ENCODE assay signal across 8 cellular contexts in genomic region chrX:119655125-119655524, GRCh38. TPM values are rescaled to one million over a fixed set of nuclear protein-coding genes. Genes with fewer than 3 reads are reported as not detected.
A peak's percentile ranks its signal among the peaks of the same experiment; 100 is the strongest.
DNase-seq lines count a peak whose midpoint lies in the region; ATAC-seq, FAIRE-seq and TF ChIP-seq lines count a peak whose summit lies in the region.

No MANE protein-coding gene starts in this region.

- TF ChIP-seq POLR2A in K562 (conservative IDR thresholded peaks at IDR 0.05): no peak

- peak overlapping the region; percentile 70 to 92 (median 84) for H3K27ac Mint-ChIP-seq in CD8-positive, alpha-beta memory T cell

- H3K36me3 Mint-ChIP-seq in CD8-positive, alpha-beta memory T cell: peaks cover 19 to 74% (median 40%) of the 10 kb centered on the region in 3 donors

- H3K4me2 ChIP-seq in K562 (ENCODE audit: insufficient read depth, low read length) (no peak overlapping the region), osteoblast (ENCODE audit: insufficient read depth, low read length) (no peak overlapping the region)

- no peak for TF ChIP-seq RAD21 in K562 (CRISPR knock-in tag; conservative IDR thresholded peaks at IDR 0.05 in 1 of 2, IDR thresholded peaks at IDR 0.05 in 1 of 2)

- no peak overlapping the region for H3K4me3 ChIP-seq in CD8-positive, alpha-beta memory T cell (ENCODE audit: low read length)
- no peak overlapping the region for H3K4me3 ChIP-seq in K562
- H3K4me3 ChIP-seq in osteoblast (ENCODE audit: insufficient read depth, low read length): no peak overlapping the region
- H3K4me3 ChIP-seq in coronary artery: no peak overlapping the region

- no peak for TF ChIP-seq EP300 in K562 (IDR thresholded peaks at IDR 0.05; ENCODE audit: low read length)

- H3K27me3 ChIP-seq in CD8-positive, alpha-beta memory T cell (ENCODE audit: insufficient read depth, low read length, poor library complexity, severe bottlenecking): no peaks in the 10 kb centered on the region
- H3K27me3 ChIP-seq in K562 (ENCODE audit: control insufficient read depth in 2 of 2, insufficient read depth in 2 of 2, low read length in 2 of 2) (no peaks in the 10 kb centered on the region), osteoblast (ENCODE audit: insufficient read depth, low read length) (no peaks in the 10 kb centered on the region)

- in situ Hi-C loops in K562 (cut with MboI): no loop called here

- peak overlapping the region in 2 of 7 donors; percentile 67 to 72 for H3K4me3 Mint-ChIP-seq in CD8-positive, alpha-beta memory T cell

- H3K9me3 ChIP-seq in CD8-positive, alpha-beta memory T cell (ENCODE audit: low read length): no peaks in the 10 kb centered on the region
- H3K9me3 ChIP-seq in K562 (replicated peaks; ENCODE audit: control insufficient read depth, insufficient read depth, low read depth, low read length) (no peaks in the 10 kb centered on the region), osteoblast (ENCODE audit: low read depth, low read length) (no peaks in the 10 kb centered on the region)

- CTCF ChIA-PET in CD8-positive, alpha-beta memory T cell (lab: Charles Lee): no interaction called here
- CTCF ChIA-PET in K562 (lab: Yijun Ruan, JAX; ENCODE audit: low intra/inter-chr PET ratio): no interaction called here

- TF ChIP-seq CTCF in K562 (IDR thresholded peaks at IDR 0.05 in 2 of 3, conservative IDR thresholded peaks at IDR 0.05 in 1 of 3; ENCODE audit: insufficient read depth in 2 of 3, low read depth in 1 of 3, low read length in 3 of 3): no peak
- TF ChIP-seq CTCF in osteoblast (IDR thresholded peaks at IDR 0.05; ENCODE audit: extremely low read depth, low read depth, low read length): no peak
- TF ChIP-seq CTCF in coronary artery (IDR thresholded peaks at IDR 0.05): no peak

- peak in 1 of 5 donors; percentile 16 for DNase-seq in CD8-positive, alpha-beta memory T cell
- DNase-seq in T-helper 9 cell (peak; percentile 58), K562 (ENCODE audit: extremely low read depth in 1 of 4, low spot score in 3 of 4) (peak; percentile 40 to 59 (median 48)), osteoblast (ENCODE audit: insufficient read length, low spot score, missing footprints) (peak; percentile 92), coronary artery (ENCODE audit: low spot score) (no peak), NCI-H82 treated with DMSO at 0.1 percent for 48 hours (lab: John Stamatoyannopoulos, UW; ENCODE audit: unreplicated experiment) (no peak), LoVo (ENCODE audit: low spot score) (no peak)

- H3K36me3 ChIP-seq in CD8-positive, alpha-beta memory T cell (ENCODE audit: insufficient read depth, low read length): peaks cover 16% of the 10 kb centered on the region
- H3K36me3 ChIP-seq in K562 (ENCODE audit: control insufficient read depth, insufficient read depth, low read length) (peaks cover 34% of the 10 kb centered on the region; the same call in 2 of the 3 replicates), osteoblast (ENCODE audit: insufficient read depth, low read length) (no peaks in the 10 kb centered on the region)

- H3K27ac ChIP-seq in CD8-positive, alpha-beta memory T cell (ENCODE audit: low read depth, low read length): no peak overlapping the region
- H3K27ac ChIP-seq in K562 (ENCODE audit: extremely low read depth, low read depth, low read length) (no peak overlapping the region), osteoblast (ENCODE audit: low read depth, low read length) (peak overlapping the region; percentile 28), coronary artery (no peak overlapping the region)

- no peaks in the 10 kb centered on the region; the same call in 1 of the 2 replicates for H4K20me1 ChIP-seq in K562 (replicated peaks; ENCODE audit: control insufficient read depth, insufficient read depth, low read length)
- no peaks in the 10 kb centered on the region for H4K20me1 ChIP-seq in osteoblast (ENCODE audit: insufficient read depth, low read length)

- no peak overlapping the region for H3K9ac ChIP-seq in K562 (ENCODE audit: insufficient read depth in 1 of 2, low read depth in 2 of 2, low read length in 2 of 2)

- H3K4me1 Mint-ChIP-seq in CD8-positive, alpha-beta memory T cell: peaks cover 24 to 41% (median 34%) of the 10 kb centered on the region in 3 donors

- H3K9me3 Mint-ChIP-seq in CD8-positive, alpha-beta memory T cell: no peaks in the 10 kb centered on the region

- POLR2A ChIA-PET in CD8-positive, alpha-beta memory T cell (lab: Charles Lee): no interaction called here
- POLR2A ChIA-PET in K562 (lab: Yijun Ruan, JAX): interaction anchor here (0.7 to 1.8 kb wide), 3 partner anchors 12 to 38 kb away, joined by 3 to 5 read pairs (median 5); partner anchors contain the start of gene SEPTIN6

- peaks cover 7% of the 10 kb centered on the region for H3K4me1 ChIP-seq in CD8-positive, alpha-beta memory T cell (ENCODE audit: insufficient read depth, low read length)
- H3K4me1 ChIP-seq in K562 (replicated peaks in 1 of 2; ENCODE audit: control insufficient read depth in 2 of 2, insufficient read depth in 2 of 2, low read length in 2 of 2) (no peaks in the 10 kb centered on the region; a peak in 1 of 5 replicates), osteoblast (ENCODE audit: insufficient read depth, low read length) (peaks cover 6% of the 10 kb centered on the region)

- H3K27me3 Mint-ChIP-seq in CD8-positive, alpha-beta memory T cell: no peaks in the 10 kb centered on the region

- no peaks in the 10 kb centered on the region for H3K79me2 ChIP-seq in K562 (ENCODE audit: control insufficient read depth, insufficient read depth, low read length)
- H3K79me2 ChIP-seq in osteoblast (ENCODE audit: insufficient read depth, low read length): no peaks in the 10 kb centered on the region

- peak; percentile 6 for FAIRE-seq in K562 (lab: Jason Lieb, UNC)

- H2AFZ ChIP-seq in K562 (ENCODE audit: low read depth, low read length) (no peak overlapping the region), osteoblast (ENCODE audit: low read length) (no peak overlapping the region)

- intact Hi-C loops in K562 (cut with micrococcal nuclease): no loop called here

- WGBS in K562 (ENCODE audit: insufficient coverage, low coverage, missing lambda C conversion rate): 46% methylated on average over 5 of the region's 6 CpGs

- no TSS peak for BruUV-seq in K562 (replicated peaks; lab: Mats Ljungman, UMichigan)

- H3K9me1 ChIP-seq in K562 (ENCODE audit: control insufficient read depth, insufficient read depth, low read length): no peaks in the 10 kb centered on the region

- peak; percentile 63; the same call in 2 of the 3 replicates for ATAC-seq in K562
- ATAC-seq in GM18868 (IDR thresholded peaks at IDR 0.05; ENCODE audit: unreplicated experiment): no peak

TF ChIP-seq in K562, 482 proteins besides CTCF, POLR2A, EP300 and RAD21 (continues in another document):
- TF ChIP-seq ATF7 (IDR thresholded peaks at IDR 0.05) (no peak), JUND (IDR thresholded peaks at IDR 0.05; ENCODE audit: borderline replicate concordance, low read depth, low read length) (peak; percentile 70; the same call in 1 of the 2 replicates), JUND (tag; IDR thresholded peaks at IDR 0.05; ENCODE audit: borderline replicate concordance, low read depth, low read length) (no peak)

RNA-seq across cellular contexts. Expression of gene SEPTIN6, which starts 37.8 kb away (rescaled TPM):
- 100 to 1,000 TPM; 122 to 125 TPM for total RNA-seq in CD8-positive, alpha-beta memory T cell
- 229 TPM for polyA plus RNA-seq in CD8-positive, alpha-beta memory T cell
- total RNA-seq in K562 (2011; cell fraction: chromatin; rRNA removed; ENCODE audit: low replicate concordance): 62.2 and 67.3 TPM in 2 replicates
- total RNA-seq in K562 (2011; cell fraction: nucleolus; rRNA removed): 20.0 and 24.9 TPM in 2 replicates
- 38.7 and 66.8 TPM in 2 replicates for total RNA-seq in K562 (2011; cell fraction: nucleoplasm; rRNA removed)
- total RNA-seq in K562 (2014; rRNA removed) (33.7 and 39.9 TPM in 2 replicates), K562 (2014; rRNA removed; fragmentation: Illumina TruSeq; extraction: Trizol) (36.2 and 37.8 TPM in 2 replicates), K562 (2015; rRNA removed; fragmentation: Illumina TruSeq; extraction: Trizol) (37.8 and 41.1 TPM in 2 replicates), K562 (2021) (37.7 and 37.8 TPM in 2 replicates), osteoblast (9.0 and 9.1 TPM in 2 replicates)
- polyA plus RNA-seq in K562 (2011; rRNA removed) (54.6 and 85.4 TPM in 2 replicates), K562 (2014; fragmentation: Illumina TruSeq; extraction: Trizol) (51.8 and 67.0 TPM in 2 replicates), K562 (2014; fragmentation: Nextera tagmentation; extraction: Ambion mirVana) (10 to 100 TPM in 1 of 2 experiments, 1 to 10 TPM in 1; 8.4 to 12.2 TPM), K562 (2014; rRNA removed) (29.0 and 35.3 TPM in 2 replicates)
- 57.5 and 94.0 TPM in 2 replicates for polyA plus RNA-seq in K562 (2011; cell fraction: cytosol; rRNA removed)
- polyA plus RNA-seq in K562 (2011; cell fraction: nucleus; rRNA removed): 46.0 and 56.9 TPM in 2 replicates
- polyA plus RNA-seq in K562 (2012): 31.8 and 66.7 TPM in 2 replicates
- polyA minus RNA-seq in K562 (2011; rRNA and poly(A)+ RNA removed): 114 and 136 TPM in 2 replicates
- polyA minus RNA-seq in K562 (2011; cell fraction: cytosol; rRNA and poly(A)+ RNA removed): 53.4 and 56.8 TPM in 2 replicates
- polyA minus RNA-seq in K562 (2011; cell fraction: nucleus; rRNA and poly(A)+ RNA removed): 12.5 and 39.9 TPM in 2 replicates

RNA-seq across cellular contexts. Expression of gene NKRF, which starts 48.9 kb away (rescaled TPM):
- total RNA-seq in CD8-positive, alpha-beta memory T cell: 10 to 100 TPM; 27.2 to 28.4 TPM
- polyA plus RNA-seq in CD8-positive, alpha-beta memory T cell: 7.5 TPM
- total RNA-seq in K562 (2011; cell fraction: chromatin; rRNA removed; ENCODE audit: low replicate concordance): 16.6 and 45.9 TPM in 2 replicates
- total RNA-seq in K562 (2011; cell fraction: nucleolus; rRNA removed): 12.7 and 13.9 TPM in 2 replicates
- total RNA-seq in K562 (2011; cell fraction: nucleoplasm; rRNA removed): 21.9 and 27.9 TPM in 2 replicates
- total RNA-seq in K562 (2014; rRNA removed) (11.7 and 12.8 TPM in 2 replicates), K562 (2014; rRNA removed; fragmentation: Illumina TruSeq; extraction: Trizol) (27.2 and 30.1 TPM in 2 replicates), K562 (2015; rRNA removed; fragmentation: Illumina TruSeq; extraction: Trizol) (20.1 and 20.7 TPM in 2 replicates), K562 (2021) (30.0 and 31.9 TPM in 2 replicates), osteoblast (4.7 and 5.1 TPM in 2 replicates)
- polyA plus RNA-seq in K562 (2011; rRNA removed) (16.0 and 19.0 TPM in 2 replicates), K562 (2014; fragmentation: Illumina TruSeq; extraction: Trizol) (28.7 and 31.9 TPM in 2 replicates), K562 (2014; fragmentation: Nextera tagmentation; extraction: Ambion mirVana) (10 to 100 TPM in 1 of 2 experiments, 1 to 10 TPM in 1; 8.9 to 10.8 TPM), K562 (2014; rRNA removed) (13.3 and 16.8 TPM in 2 replicates)
- 8.5 and 8.7 TPM in 2 replicates for polyA plus RNA-seq in K562 (2011; cell fraction: cytosol; rRNA removed)
- 9.6 and 12.1 TPM in 2 replicates for polyA plus RNA-seq in K562 (2011; cell fraction: nucleus; rRNA removed)
- polyA plus RNA-seq in K562 (2012): 14.2 and 21.3 TPM in 2 replicates
- polyA minus RNA-seq in K562 (2011; rRNA and poly(A)+ RNA removed): 28.3 and 31.4 TPM in 2 replicates
- polyA minus RNA-seq in K562 (2011; cell fraction: cytosol; rRNA and poly(A)+ RNA removed): 14.7 and 20.0 TPM in 2 replicates
- 7.0 and 10.9 TPM in 2 replicates for polyA minus RNA-seq in K562 (2011; cell fraction: nucleus; rRNA and poly(A)+ RNA removed)

Comparison
In these comparisons a context has a peak if more than half of its experiments do, and no peak if none do; other contexts are left out.
1. DNase-seq: peak in T-helper 9 cell (single experiment), K562 (4 of 4) and osteoblast (single experiment); none in coronary artery (single experiment), NCI-H82 treated with DMSO at 0.1 percent for 48 hours (single experiment) and LoVo (single experiment).